Comparison of ENCODE assay signal across 9 cellular contexts in the genomic region with DNA sequence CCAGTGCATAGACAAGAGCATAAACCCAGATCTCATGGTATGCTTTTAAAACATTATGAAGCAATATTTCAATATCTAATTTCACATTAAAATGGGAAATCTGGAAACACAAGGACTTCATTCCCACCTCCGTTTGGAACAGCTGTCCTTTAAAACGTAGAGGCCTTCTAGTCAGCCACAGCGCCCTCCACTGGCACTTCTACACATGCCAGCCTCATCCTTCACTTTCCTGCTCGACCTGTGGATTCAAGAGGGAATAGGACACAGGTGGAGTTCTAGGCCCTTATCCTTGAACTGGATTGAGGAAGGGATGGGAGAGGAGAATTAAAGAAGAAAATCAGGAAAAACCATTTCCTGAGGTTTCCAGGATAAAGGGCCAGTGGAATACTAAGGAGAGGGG.
DNase-seq lines count a peak whose midpoint lies in the region; FAIRE-seq and TF ChIP-seq lines count a peak whose summit lies in the region.
"Had no signal": no experiment of that assay in that cellular context is flagged by ENCODE, and none has a peak within 500 bp of the region (broad histone marks: within the 10 kb centered on the region; RNA-seq: fewer than 3 reads in every experiment).

No MANE protein-coding gene starts in this region.

- H3K36me3 ChIP-seq in Loucy (ENCODE audit: insufficient read depth, low read length), result no peaks in the 10 kb centered on the region

- DNase-seq in NCI-H524 (lab: John Stamatoyannopoulos, UW) (peak; percentile 28 to 35), NCI-H524 treated with DMSO at 0.1 percent for 48 hours (lab: John Stamatoyannopoulos, UW) (no peak), dermis blood vessel endothelial cell (peak; percentile 39), retinal pigment epithelial cell (ENCODE audit: low read depth) (no peak), NCI-H226 (no peak), urothelium cell line (ENCODE audit: low spot score) (no peak), NCI-H1417 (lab: John Stamatoyannopoulos, UW) (no peak)
- DNase-seq: left ventricle myocardium superior had no signal

- peak overlapping the region; percentile 32 for H3K9ac ChIP-seq in Loucy (ENCODE audit: low read depth, low read length, poor library complexity, severe bottlenecking)

- H3K9me2 ChIP-seq in Loucy (replicated peaks; ENCODE audit: low read depth, low read length), result no peaks in the 10 kb centered on the region

- no peak overlapping the region for H2AFZ ChIP-seq in Loucy (ENCODE audit: low read length)

- no peaks in the 10 kb centered on the region for H3K9me3 ChIP-seq in Loucy (ENCODE audit: insufficient read depth, low read depth, low read length)

- no peaks in the 10 kb centered on the region for H3F3A ChIP-seq in Loucy (ENCODE audit: low read depth)

- peaks cover 36% of the 10 kb centered on the region for H3K4me1 ChIP-seq in Loucy (ENCODE audit: insufficient read depth, low read length, poor library complexity, severe bottlenecking)

- no peak for FAIRE-seq in urothelium cell line (lab: Jason Lieb, UNC)

- H3K4me2 ChIP-seq in Loucy (ENCODE audit: low read depth, low read length, poor library complexity, severe bottlenecking), result peak overlapping the region; percentile 66

- no peaks in the 10 kb centered on the region for H3K27me3 ChIP-seq in Loucy (ENCODE audit: insufficient read depth, low read length, poor library complexity, severe bottlenecking)

- H3K79me2 ChIP-seq in Loucy (ENCODE audit: insufficient read depth, low read length), result no peaks in the 10 kb centered on the region

- TF ChIP-seq CTCF in Loucy (conservative IDR thresholded peaks at IDR 0.05; ENCODE audit: low read length), result peak; percentile 83
- peak; percentile 49 for TF ChIP-seq CTCF in retinal pigment epithelial cell (conservative IDR thresholded peaks at IDR 0.05; ENCODE audit: low read depth, low read length)

- H3K4me3 ChIP-seq in Loucy (ENCODE audit: low read length, poor library complexity, severe bottlenecking) (peak overlapping the region; percentile 61), retinal pigment epithelial cell (ENCODE audit: low read length) (no peak overlapping the region)

- H4K20me1 ChIP-seq in Loucy (ENCODE audit: insufficient read depth, low read length, poor library complexity, severe bottlenecking), result no peaks in the 10 kb centered on the region

Comparison
In these comparisons a context has a peak if more than half of its experiments do, and no peak if none do; other contexts are left out.
1. DNase-seq: peak in NCI-H524 (2 of 2) and dermis blood vessel endothelial cell (single experiment); none in NCI-H524 treated with DMSO at 0.1 percent for 48 hours (single experiment), retinal pigment epithelial cell (single experiment), NCI-H226 (single experiment), urothelium cell line (single experiment) and NCI-H1417 (0 of 3).